In genomic region chr2:55047677-55048299, GRCh38 we compare ENCODE assay signal across 8 cellular contexts. TPM values are rescaled to one million over a fixed set of nuclear protein-coding genes. Genes with fewer than 3 reads are reported as not detected.
DNase-seq lines count a peak whose midpoint lies in the region; ATAC-seq and TF ChIP-seq lines count a peak whose summit lies in the region.

No MANE protein-coding gene starts in this region.

- no peak overlapping the region for H2AFZ ChIP-seq in neural progenitor cell (replicated peaks)

- H3K4me1 Mint-ChIP-seq in neural progenitor cell: peaks cover 41% of the 10 kb centered on the region

- TF ChIP-seq CTCF in HL-60 (IDR thresholded peaks at IDR 0.05; ENCODE audit: insufficient read depth, low read length): no peak
- TF ChIP-seq CTCF in neural progenitor cell (IDR thresholded peaks at IDR 0.05): no peak

- H3K4me3 Mint-ChIP-seq in neural progenitor cell: peak overlapping the region; percentile 84

- no peak overlapping the region for H3K27ac Mint-ChIP-seq in neural progenitor cell

- WGBS in esophagus, 2 donors: 11 to 14% methylated on average over 9 of the region's 9 CpGs

- H3K9me3 Mint-ChIP-seq in neural progenitor cell: no peaks in the 10 kb centered on the region

- H3K9ac ChIP-seq in neural progenitor cell: no peak overlapping the region

- peaks cover 61% of the 10 kb centered on the region for H4K20me1 ChIP-seq in neural progenitor cell (ENCODE audit: low read depth)

- peak overlapping the region; percentile 69 for H3K4me3 ChIP-seq in HL-60 (replicated peaks; ENCODE audit: insufficient read depth, low read length)
- peak overlapping the region in 1 of 2 donors; percentile 83 for H3K4me3 ChIP-seq in esophagus (ENCODE audit: low read depth in 1 of 2, low read length in 2 of 2)
- H3K4me3 ChIP-seq in neural progenitor cell: peak overlapping the region; percentile 85

- peak overlapping the region; percentile 88 for H3K4me2 ChIP-seq in neural progenitor cell

- ATAC-seq in HG02885 (IDR thresholded peaks at IDR 0.05; ENCODE audit: poor library complexity, unreplicated experiment): no peak

- H3K27ac ChIP-seq in HL-60 (replicated peaks): peak overlapping the region; percentile 92
- peak overlapping the region; percentile 64 to 84 for H3K27ac ChIP-seq in esophagus (ENCODE audit: low read depth in 2 of 2, low read length in 1 of 2)
- no peak overlapping the region for H3K27ac ChIP-seq in neural progenitor cell

- peaks cover 82% of the 10 kb centered on the region for H3K79me2 ChIP-seq in neural progenitor cell (ENCODE audit: low read depth)

- no peaks in the 10 kb centered on the region for H3K27me3 Mint-ChIP-seq in neural progenitor cell (ENCODE audit: insufficient read depth, low read depth)

- H3F3A ChIP-seq in neural progenitor cell (ENCODE audit: low read depth): peaks cover 25% of the 10 kb centered on the region

- peak; percentile 92 for DNase-seq in CD1c-positive myeloid dendritic cell (ENCODE audit: extremely low spot score)
- DNase-seq in HL-60 (ENCODE audit: low read depth in 1 of 2, low spot score in 1 of 2): peak; percentile 82
- DNase-seq in SW480 (ENCODE audit: low spot score): peak; percentile 61
- no peak for DNase-seq in neural progenitor cell (ENCODE audit: low spot score)
- no peak for DNase-seq in NCI-H2171 (lab: John Stamatoyannopoulos, UW)
- no peak for DNase-seq in DMS153 treated with DMSO at 0.1 percent for 48 hours (lab: John Stamatoyannopoulos, UW; ENCODE audit: unreplicated experiment)

- H3K27me3 ChIP-seq in HL-60 (ENCODE audit: insufficient read depth, poor library complexity, severe bottlenecking) (no peaks in the 10 kb centered on the region), esophagus (ENCODE audit: control insufficient read depth in 1 of 2, insufficient read depth in 2 of 2, low read length in 2 of 2) (no peaks in the 10 kb centered on the region), neural progenitor cell (no peaks in the 10 kb centered on the region)

- H3K9me3 ChIP-seq in esophagus (ENCODE audit: control insufficient read depth in 2 of 2, insufficient read depth in 1 of 2, low read depth in 1 of 2, low read length in 1 of 2) (no peaks in the 10 kb centered on the region), neural progenitor cell (ENCODE audit: low read depth) (no peaks in the 10 kb centered on the region)

- H3K4me1 ChIP-seq in esophagus (ENCODE audit: control insufficient read depth in 2 of 2, insufficient read depth in 2 of 2, low read length in 1 of 2) (no peaks in the 10 kb centered on the region), neural progenitor cell (peaks cover 40% of the 10 kb centered on the region)

- peaks cover 24% of the 10 kb centered on the region for H3K36me3 Mint-ChIP-seq in neural progenitor cell

- H3K36me3 ChIP-seq in esophagus (ENCODE audit: control insufficient read depth in 2 of 2, insufficient read depth in 2 of 2, low read length in 1 of 2): no peaks in the 10 kb centered on the region
- H3K36me3 ChIP-seq in neural progenitor cell: no peaks in the 10 kb centered on the region

RNA-seq across cellular contexts. Expression of gene RTN4, which starts 2.5 kb away (rescaled TPM):
- 100 to 1,000 TPM; 116 to 121 TPM for polyA plus RNA-seq in esophagus
- total RNA-seq in neural progenitor cell (ENCODE audit: low replicate concordance): 112 and 157 TPM in 2 replicates

Comparison
In these comparisons a context has a peak if more than half of its experiments do, and no peak if none do; other contexts are left out.
1. DNase-seq: peak in CD1c-positive myeloid dendritic cell (single experiment), HL-60 (2 of 2) and SW480 (single experiment); none in neural progenitor cell (single experiment), NCI-H2171 (single experiment) and DMS153 treated with DMSO at 0.1 percent for 48 hours (single experiment).